In genomic region chr17:18257268-18257681, GRCh38 we compare ENCODE assay signal across 1 cellular context.
TF ChIP-seq lines count a peak whose summit lies in the region.

No MANE protein-coding gene starts in this region.

TF ChIP-seq in K562, 482 proteins besides CTCF, POLR2A, EP300 and RAD21:
- TF ChIP-seq ZNF639 (CRISPR knock-in tag; conservative IDR thresholded peaks at IDR 0.05 in 1 of 2, IDR thresholded peaks at IDR 0.05 in 1 of 2) (no peak), ZNF445 (CRISPR knock-in tag; IDR thresholded peaks at IDR 0.05; ENCODE audit: low read depth) (no peak), CLOCK (CRISPR knock-in tag; IDR thresholded peaks at IDR 0.05; ENCODE audit: borderline replicate concordance) (no peak), HMG20A (CRISPR knock-in tag; conservative IDR thresholded peaks at IDR 0.05) (no peak), RB1 (IDR thresholded peaks at IDR 0.05; ENCODE audit: low read depth) (no peak), ZNF592 (IDR thresholded peaks at IDR 0.05) (no peak)
